ENCODE assay signal across 25 cellular contexts in the genomic region with DNA sequence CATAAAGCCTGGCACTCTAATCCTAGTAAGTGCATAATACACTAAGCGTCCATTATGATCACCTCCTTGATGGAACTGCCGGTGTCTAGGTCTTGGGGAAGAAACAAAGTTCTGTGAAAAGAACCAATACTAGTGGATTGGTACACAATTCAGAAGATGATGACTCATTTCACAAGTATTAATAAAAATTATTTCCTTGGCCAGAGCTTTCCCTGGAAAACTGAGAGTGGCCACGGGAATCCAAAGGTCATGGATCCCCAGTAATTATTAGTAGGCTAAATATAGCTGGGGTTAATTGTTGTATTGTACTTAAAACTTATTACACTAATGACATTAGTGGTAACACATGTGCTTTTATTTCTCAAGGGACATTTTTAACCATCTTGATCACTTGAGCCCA.
"Had no signal": no experiment of that assay in that cellular context is flagged by ENCODE, and none has a peak within 500 bp of the region (broad histone marks: within the 10 kb centered on the region; RNA-seq: fewer than 3 reads in every experiment).

No MANE protein-coding gene starts in this region.

- H3K36me3 ChIP-seq: esophagus muscularis mucosa, left lung, neural progenitor cell, sigmoid colon, stomach, suprapubic skin, tibial nerve had no signal

- DNase-seq: activated B cell treated with CpG ODN at 0.5 μM for 24 hours; activated CD4-positive, alpha-beta T cell treated with anti-CD3 and anti-CD28 coated beads, Interleukin-2, amount 10 ng/mL, durations not matched to agents 7 days and 5 days; activated CD8-positive, alpha-beta T cell treated with anti-CD3 and anti-CD28 coated beads, Interleukin-2, amount 10 ng/mL, durations not matched to agents 7 days and 5 days; activated gamma-delta T cell; activated naive CD4-positive, alpha-beta T cell treated with anti-CD3 and anti-CD28 coated beads, Interleukin-2, amount 50 U/mL, for 16 hours; activated naive CD8-positive, alpha-beta T cell treated with anti-CD3 and anti-CD28 coated beads, Interleukin-2, amount 50 U/mL, for 24 hours; anterior cingulate cortex; caudate nucleus; effector memory CD4-positive, alpha-beta T cell; left lung; naive thymus-derived CD8-positive, alpha-beta T cell; posterior cingulate gyrus; sigmoid colon; stimulated activated CD4-positive, alpha-beta T cell treated with anti-CD3 and anti-CD28 coated beads, Interleukin-15, amount 100 ng/mL, for 24 hours; stomach; T-helper 1 cell had no signal

- H3K4me3 ChIP-seq: esophagus muscularis mucosa, left lung, lung, neural progenitor cell, sigmoid colon, smooth muscle cell, stomach, suprapubic skin, tibial nerve had no signal

- H3K4me3 Mint-ChIP-seq: activated B cell treated with CpG ODN at 0.5 μM for 24 hours; activated CD4-positive, alpha-beta T cell treated with anti-CD3 and anti-CD28 coated beads, Interleukin-2, amount 10 ng/mL, durations not matched to agents 7 days and 5 days; activated CD8-positive, alpha-beta T cell treated with anti-CD3 and anti-CD28 coated beads, Interleukin-2, amount 10 ng/mL, durations not matched to agents 7 days and 5 days; activated naive CD8-positive, alpha-beta T cell treated with anti-CD3 and anti-CD28 coated beads, Interleukin-2, amount 50 U/mL, for 24 hours; activated T-helper 1 cell treated with anti-CD3 and anti-CD28 coated beads, Interleukin-12 subunit alpha, Interleukin-12 subunit beta, Interleukin-2, Interleukin-4 antibody, amounts not matched to agents 30 ng/mL and 10 ng/mL and 1 ng/mL, durations not matched to agents 14 hours and 24 hours and 36 hours; brain; naive thymus-derived CD8-positive, alpha-beta T cell; neural progenitor cell; stimulated activated memory B cell treated with anti-CD40 and anti-IgM and Interleukin-4, amounts not matched to agents 10 μg/mL and 1 μg/mL and 100 μg/mL, for 72 hours had no signal

- H3K27ac Mint-ChIP-seq: activated B cell treated with CpG ODN at 0.5 μM for 24 hours; activated CD4-positive, alpha-beta T cell treated with anti-CD3 and anti-CD28 coated beads, Interleukin-2, amount 10 ng/mL, durations not matched to agents 7 days and 5 days; activated CD8-positive, alpha-beta T cell treated with anti-CD3 and anti-CD28 coated beads, Interleukin-2, amount 10 ng/mL, durations not matched to agents 7 days and 5 days; activated naive CD8-positive, alpha-beta T cell treated with anti-CD3 and anti-CD28 coated beads, Interleukin-2, amount 50 U/mL, for 24 hours; activated T-helper 1 cell treated with anti-CD3 and anti-CD28 coated beads, Interleukin-12 subunit alpha, Interleukin-12 subunit beta, Interleukin-2, Interleukin-4 antibody, amounts not matched to agents 30 ng/mL and 10 ng/mL and 1 ng/mL, durations not matched to agents 14 hours and 24 hours and 36 hours; brain; naive thymus-derived CD8-positive, alpha-beta T cell; neural progenitor cell; stimulated activated memory B cell treated with anti-CD40 and anti-IgM and Interleukin-4, amounts not matched to agents 10 μg/mL and 1 μg/mL and 100 μg/mL, for 72 hours had no signal

- H3K4me1 Mint-ChIP-seq: activated B cell treated with CpG ODN at 0.5 μM for 24 hours; activated CD4-positive, alpha-beta T cell treated with anti-CD3 and anti-CD28 coated beads, Interleukin-2, amount 10 ng/mL, durations not matched to agents 7 days and 5 days; activated naive CD8-positive, alpha-beta T cell treated with anti-CD3 and anti-CD28 coated beads, Interleukin-2, amount 50 U/mL, for 24 hours; brain; naive thymus-derived CD8-positive, alpha-beta T cell; stimulated activated memory B cell treated with anti-CD40 and anti-IgM and Interleukin-4, amounts not matched to agents 10 μg/mL and 1 μg/mL and 100 μg/mL, for 72 hours had no signal

- H3K27ac ChIP-seq: esophagus muscularis mucosa, left lung, neural progenitor cell, sigmoid colon, stomach, suprapubic skin, tibial nerve had no signal

- H3K9me3 ChIP-seq: left lung, sigmoid colon had no signal

- H3K27me3 Mint-ChIP-seq: activated B cell treated with CpG ODN at 0.5 μM for 24 hours; activated CD4-positive, alpha-beta T cell treated with anti-CD3 and anti-CD28 coated beads, Interleukin-2, amount 10 ng/mL, durations not matched to agents 7 days and 5 days; stimulated activated memory B cell treated with anti-CD40 and anti-IgM and Interleukin-4, amounts not matched to agents 10 μg/mL and 1 μg/mL and 100 μg/mL, for 72 hours had no signal

- H3K27me3 ChIP-seq: esophagus muscularis mucosa, left lung, neural progenitor cell, sigmoid colon, stomach, suprapubic skin, tibial nerve had no signal

- ATAC-seq: activated CD8-positive, alpha-beta T cell treated with anti-CD3 and anti-CD28 coated beads, Interleukin-2, amount 10 ng/mL, durations not matched to agents 7 days and 5 days; activated naive CD8-positive, alpha-beta T cell treated with anti-CD3 and anti-CD28 coated beads, Interleukin-2, amount 50 U/mL, for 24 hours; left lung; naive thymus-derived CD8-positive, alpha-beta T cell; stimulated activated memory B cell treated with anti-CD40 and anti-IgM and Interleukin-4, amounts not matched to agents 10 μg/mL and 1 μg/mL and 100 μg/mL, for 72 hours had no signal

- H3K9me3 Mint-ChIP-seq: activated CD4-positive, alpha-beta T cell treated with anti-CD3 and anti-CD28 coated beads, Interleukin-2, amount 10 ng/mL, durations not matched to agents 7 days and 5 days; activated T-helper 1 cell treated with anti-CD3 and anti-CD28 coated beads, Interleukin-12 subunit alpha, Interleukin-12 subunit beta, Interleukin-2, Interleukin-4 antibody, amounts not matched to agents 30 ng/mL and 10 ng/mL and 1 ng/mL, durations not matched to agents 14 hours and 24 hours and 36 hours had no signal

- H3K36me3 Mint-ChIP-seq: brain; stimulated activated memory B cell treated with anti-CD40 and anti-IgM and Interleukin-4, amounts not matched to agents 10 μg/mL and 1 μg/mL and 100 μg/mL, for 72 hours had no signal

- H3K4me1 ChIP-seq: esophagus muscularis mucosa, left lung, neural progenitor cell, sigmoid colon, stomach, suprapubic skin, tibial nerve had no signal
